1 cellular context compared by ENCODE assay signal in genomic region chr6:28080631-28081485, GRCh38.
TF ChIP-seq lines count a peak whose summit lies in the region.

No MANE protein-coding gene starts in this region.

TF ChIP-seq in GM12878, 131 proteins besides CTCF, POLR2A, EP300 and RAD21 (continued from another document and continues in another):
- TF ChIP-seq BCL3 (IDR thresholded peaks at IDR 0.05; ENCODE audit: borderline replicate concordance, insufficient read depth, low read depth, low read length, poor library complexity, severe bottlenecking) = no peak
- TF ChIP-seq MEF2B (IDR thresholded peaks at IDR 0.05; ENCODE audit: partially characterized antibody, poor library complexity, severe bottlenecking) = peak; percentile 40
- peak; percentile 66 for TF ChIP-seq PKNOX1 (IDR thresholded peaks at IDR 0.05)
- no peak for TF ChIP-seq RAD51 (IDR thresholded peaks at IDR 0.05)
- no peak for TF ChIP-seq USF2 (IDR thresholded peaks at IDR 0.05; ENCODE audit: borderline replicate concordance, low read depth, low read length)
- no peak for TF ChIP-seq SMAD1 (IDR thresholded peaks at IDR 0.05; ENCODE audit: low read depth, partially characterized antibody)
- no peak; the same call in 1 of the 2 replicates for TF ChIP-seq CBFB (IDR thresholded peaks at IDR 0.05; ENCODE audit: low read depth)
- no peak for TF ChIP-seq BCLAF1 (IDR thresholded peaks at IDR 0.05)
- TF ChIP-seq CHD4 (IDR thresholded peaks at IDR 0.05) = no peak
- TF ChIP-seq ZNF687 (IDR thresholded peaks at IDR 0.05) = peak; percentile 26; the same call in 1 of the 2 replicates
- peak; percentile 85; the same call in 1 of the 2 replicates for TF ChIP-seq LARP7 (IDR thresholded peaks at IDR 0.05)
- TF ChIP-seq FOS (IDR thresholded peaks at IDR 0.05; ENCODE audit: borderline replicate concordance, extremely low read depth, insufficient read length) = no peak
- peak; percentile 100 for TF ChIP-seq ZBTB40 (IDR thresholded peaks at IDR 0.05; ENCODE audit: borderline replicate concordance)
- no peak for TF ChIP-seq HDAC6 (IDR thresholded peaks at IDR 0.05; ENCODE audit: unreplicated experiment)
- peak; percentile 68; the same call in 1 of the 2 replicates for TF ChIP-seq TCF7 (IDR thresholded peaks at IDR 0.05; ENCODE audit: borderline replicate concordance)
- TF ChIP-seq CEBPZ (IDR thresholded peaks at IDR 0.05; ENCODE audit: low read depth, low read length) = peak; percentile 34; the same call in 1 of the 2 replicates
- TF ChIP-seq MAX (IDR thresholded peaks at IDR 0.05; ENCODE audit: low read depth, low read length) = peak; percentile 65; the same call in 1 of the 2 replicates
- peak; percentile 100 for TF ChIP-seq ELK1 (IDR thresholded peaks at IDR 0.05; ENCODE audit: low read depth, low read length)
- peak; percentile 92 for TF ChIP-seq CREB1 (IDR thresholded peaks at IDR 0.05; ENCODE audit: low read depth)
- TF ChIP-seq ASH2L (IDR thresholded peaks at IDR 0.05; ENCODE audit: borderline replicate concordance, low read depth) = peak; percentile 33; the same call in 1 of the 2 replicates
- TF ChIP-seq PAX5 (IDR thresholded peaks at IDR 0.05; ENCODE audit: borderline replicate concordance, low read depth, low read length) = no peak
- peak; percentile 69; the same call in 1 of the 2 replicates for TF ChIP-seq TCF3 (IDR thresholded peaks at IDR 0.05; ENCODE audit: borderline replicate concordance, insufficient read depth, low read depth, low read length)
- peak; percentile 57 to 87; a peak in 2 of 3 replicates for TF ChIP-seq EGR1 (IDR thresholded peaks at IDR 0.05; ENCODE audit: borderline replicate concordance in 1 of 2, low read depth in 2 of 2, low read length in 2 of 2)
- TF ChIP-seq PAX8 (IDR thresholded peaks at IDR 0.05) = no peak
- peak in 1 of 2 experiments; percentile 32; a peak in 1 of 4 replicates for TF ChIP-seq ETV6 (conservative IDR thresholded peaks at IDR 0.05 in 1 of 2, IDR thresholded peaks at IDR 0.05 in 1 of 2; ENCODE audit: borderline replicate concordance in 1 of 2, low read depth in 1 of 2)
- no peak for TF ChIP-seq BCL11A (IDR thresholded peaks at IDR 0.05; ENCODE audit: low read depth, low read length)
- peak; percentile 90 for TF ChIP-seq MXI1 (IDR thresholded peaks at IDR 0.05; ENCODE audit: low read depth, low read length)
- 0 out of 2 replicates have a peak, but pooled peaks have one; percentile 25 for TF ChIP-seq REST (IDR thresholded peaks at IDR 0.05; ENCODE audit: low read depth, low read length)
- TF ChIP-seq JUND (IDR thresholded peaks at IDR 0.05; ENCODE audit: low read depth, low read length) = no peak
